Comparison of ENCODE assay signal across 8 cellular contexts in genomic region chr9:128558431-128559310, GRCh38. TPM values are rescaled to one million over a fixed set of nuclear protein-coding genes. Genes with fewer than 3 reads are reported as not detected.
DNase-seq lines count a peak whose midpoint lies in the region; ATAC-seq lines count a peak whose summit lies in the region.

No MANE protein-coding gene starts in this region.

- peaks cover 26% of the 10 kb centered on the region for H3K4me1 Mint-ChIP-seq in activated CD4-positive, alpha-beta memory T cell treated with anti-CD3 and anti-CD28 coated beads for 36 hours (ENCODE audit: low read depth)
- H3K4me1 Mint-ChIP-seq in stimulated activated naive B cell treated with anti-CD40 and anti-IgM and Interleukin-4, amounts not matched to agents 10 μg/mL and 1 μg/mL and 100 μg/mL, for 72 hours = peaks cover 15 to 31% of the 10 kb centered on the region in 2 donors

- 16 to 34% methylated on average over 9 to 10 of the region's 12 CpGs for WGBS in mesodermal cell (ENCODE audit: insufficient coverage in 2 of 2), 2 experiments

- peaks cover 10% of the 10 kb centered on the region for H3K36me3 ChIP-seq in effector memory CD4-positive, alpha-beta T cell (ENCODE audit: control insufficient read depth, insufficient read depth, low read length)
- peaks cover 10% of the 10 kb centered on the region for H3K36me3 ChIP-seq in mesodermal cell (ENCODE audit: control insufficient read depth, insufficient read depth, low read length)

- peak; percentile 65 for DNase-seq in GM04504 (ENCODE audit: low read depth)
- DNase-seq in NCI-H187 treated with DMSO at 0.1 percent for 48 hours (lab: John Stamatoyannopoulos, UW) = peak; percentile 52
- peak; percentile 84 for DNase-seq in activated CD4-positive, alpha-beta memory T cell treated with anti-CD3 and anti-CD28 coated beads for 36 hours
- DNase-seq in effector memory CD4-positive, alpha-beta T cell = peak in 2 of 3 donors; percentile 6 to 24
- DNase-seq in stimulated activated naive B cell treated with anti-CD40 and anti-IgM and Interleukin-4, amounts not matched to agents 10 μg/mL and 1 μg/mL and 100 μg/mL, for 72 hours = peak; percentile 85
- no peak for DNase-seq in SIG-M5 treated with dmso at 0.1 percent for 504 hours (lab: John Stamatoyannopoulos, UW; ENCODE audit: unreplicated experiment)

- peak overlapping the region; percentile 37 for H3K27ac ChIP-seq in effector memory CD4-positive, alpha-beta T cell (ENCODE audit: insufficient read depth, low read length, poor library complexity, severe bottlenecking)
- H3K27ac ChIP-seq in mesodermal cell (ENCODE audit: low read depth, low read length, severe bottlenecking) = peak overlapping the region; percentile 68

- ATAC-seq in HG02642 (IDR thresholded peaks at IDR 0.05; ENCODE audit: poor library complexity, unreplicated experiment) = peak; percentile 70
- peak; percentile 97 to 99 for ATAC-seq in stimulated activated naive B cell treated with anti-CD40 and anti-IgM and Interleukin-4, amounts not matched to agents 10 μg/mL and 1 μg/mL and 100 μg/mL, for 72 hours (replicated peaks)

- H3K27me3 Mint-ChIP-seq in activated CD4-positive, alpha-beta memory T cell treated with anti-CD3 and anti-CD28 coated beads for 36 hours = no peaks in the 10 kb centered on the region
- H3K27me3 Mint-ChIP-seq in stimulated activated naive B cell treated with anti-CD40 and anti-IgM and Interleukin-4, amounts not matched to agents 10 μg/mL and 1 μg/mL and 100 μg/mL, for 72 hours = no peaks in the 10 kb centered on the region

- H3K27me3 ChIP-seq in effector memory CD4-positive, alpha-beta T cell (replicated peaks; ENCODE audit: control insufficient read depth, insufficient read depth, low read length, poor library complexity, severe bottlenecking) = no peaks in the 10 kb centered on the region

- no peaks in the 10 kb centered on the region for H3K9me3 Mint-ChIP-seq in activated CD4-positive, alpha-beta memory T cell treated with anti-CD3 and anti-CD28 coated beads for 36 hours
- H3K9me3 Mint-ChIP-seq in stimulated activated naive B cell treated with anti-CD40 and anti-IgM and Interleukin-4, amounts not matched to agents 10 μg/mL and 1 μg/mL and 100 μg/mL, for 72 hours = no peaks in the 10 kb centered on the region

- CTCF ChIA-PET in activated CD4-positive, alpha-beta memory T cell treated with anti-CD3 and anti-CD28 coated beads for 36 hours (lab: Charles Lee) = interaction anchor here (0.6 to 1.6 kb wide), 5 partner anchors 8 to 358 kb away, joined by 3 to 12 read pairs (median 3); no protein-coding TSS in a partner anchor

- H3K9me3 ChIP-seq in effector memory CD4-positive, alpha-beta T cell (ENCODE audit: control insufficient read depth, low read length) = no peaks in the 10 kb centered on the region
- no peaks in the 10 kb centered on the region for H3K9me3 ChIP-seq in mesodermal cell (ENCODE audit: control insufficient read depth, low read length)

- intact Hi-C loops in activated CD4-positive, alpha-beta memory T cell treated with anti-CD3 and anti-CD28 coated beads for 36 hours (cut with micrococcal nuclease) = no loop called here

- H3K36me3 Mint-ChIP-seq in activated CD4-positive, alpha-beta memory T cell treated with anti-CD3 and anti-CD28 coated beads for 36 hours = peaks cover 9% of the 10 kb centered on the region
- H3K36me3 Mint-ChIP-seq in stimulated activated naive B cell treated with anti-CD40 and anti-IgM and Interleukin-4, amounts not matched to agents 10 μg/mL and 1 μg/mL and 100 μg/mL, for 72 hours = peaks cover 4 to 11% of the 10 kb centered on the region in 2 donors

- POLR2A ChIA-PET in activated CD4-positive, alpha-beta memory T cell treated with anti-CD3 and anti-CD28 coated beads for 36 hours (lab: Charles Lee) = interaction anchor here (1.2 kb wide), 1 partner anchor 8 kb away, joined by 5 read pairs; no protein-coding TSS in a partner anchor

- peaks cover 50% of the 10 kb centered on the region for H3K4me1 ChIP-seq in effector memory CD4-positive, alpha-beta T cell (ENCODE audit: control insufficient read depth, insufficient read depth, low read length, poor library complexity, severe bottlenecking)
- H3K4me1 ChIP-seq in mesodermal cell (ENCODE audit: control insufficient read depth, insufficient read depth, low read length, poor library complexity, severe bottlenecking) = peaks cover 27% of the 10 kb centered on the region

- no peak overlapping the region for H3K4me3 ChIP-seq in effector memory CD4-positive, alpha-beta T cell (ENCODE audit: insufficient read depth, low read depth, low read length, poor library complexity, severe bottlenecking)
- H3K4me3 ChIP-seq in mesodermal cell (ENCODE audit: extremely low read depth, insufficient read depth, low read length, poor library complexity, severe bottlenecking) = no peak overlapping the region

- H3K27ac Mint-ChIP-seq in activated CD4-positive, alpha-beta memory T cell treated with anti-CD3 and anti-CD28 coated beads for 36 hours = peak overlapping the region; percentile 86
- H3K27ac Mint-ChIP-seq in stimulated activated naive B cell treated with anti-CD40 and anti-IgM and Interleukin-4, amounts not matched to agents 10 μg/mL and 1 μg/mL and 100 μg/mL, for 72 hours = peak overlapping the region; percentile 93

- peak overlapping the region; percentile 36 for H3K4me3 Mint-ChIP-seq in activated CD4-positive, alpha-beta memory T cell treated with anti-CD3 and anti-CD28 coated beads for 36 hours
- H3K4me3 Mint-ChIP-seq in stimulated activated naive B cell treated with anti-CD40 and anti-IgM and Interleukin-4, amounts not matched to agents 10 μg/mL and 1 μg/mL and 100 μg/mL, for 72 hours = peak overlapping the region; percentile 67 to 75

RNA-seq across cellular contexts. Expression of gene SPTAN1, which starts 6.3 kb away (rescaled TPM):
- total RNA-seq in activated CD4-positive, alpha-beta memory T cell treated with anti-CD3 and anti-CD28 coated beads for 36 hours = 100 to 1,000 TPM; 228 TPM
- polyA plus RNA-seq in mesodermal cell (2013, experiment 1 of 2) = 165 TPM
- polyA plus RNA-seq in mesodermal cell (2013, experiment 2 of 2) = 138 TPM

RNA-seq across cellular contexts. Expression of gene GLE1, which starts 54.2 kb away (rescaled TPM):
- total RNA-seq in activated CD4-positive, alpha-beta memory T cell treated with anti-CD3 and anti-CD28 coated beads for 36 hours = 10 to 100 TPM; 55.6 to 57.0 TPM
- 14.9 TPM for polyA plus RNA-seq in mesodermal cell (2013, experiment 1 of 2)
- 16.2 TPM for polyA plus RNA-seq in mesodermal cell (2013, experiment 2 of 2)
